ENCODE assay signal across 19 cellular contexts in the genomic region with DNA sequence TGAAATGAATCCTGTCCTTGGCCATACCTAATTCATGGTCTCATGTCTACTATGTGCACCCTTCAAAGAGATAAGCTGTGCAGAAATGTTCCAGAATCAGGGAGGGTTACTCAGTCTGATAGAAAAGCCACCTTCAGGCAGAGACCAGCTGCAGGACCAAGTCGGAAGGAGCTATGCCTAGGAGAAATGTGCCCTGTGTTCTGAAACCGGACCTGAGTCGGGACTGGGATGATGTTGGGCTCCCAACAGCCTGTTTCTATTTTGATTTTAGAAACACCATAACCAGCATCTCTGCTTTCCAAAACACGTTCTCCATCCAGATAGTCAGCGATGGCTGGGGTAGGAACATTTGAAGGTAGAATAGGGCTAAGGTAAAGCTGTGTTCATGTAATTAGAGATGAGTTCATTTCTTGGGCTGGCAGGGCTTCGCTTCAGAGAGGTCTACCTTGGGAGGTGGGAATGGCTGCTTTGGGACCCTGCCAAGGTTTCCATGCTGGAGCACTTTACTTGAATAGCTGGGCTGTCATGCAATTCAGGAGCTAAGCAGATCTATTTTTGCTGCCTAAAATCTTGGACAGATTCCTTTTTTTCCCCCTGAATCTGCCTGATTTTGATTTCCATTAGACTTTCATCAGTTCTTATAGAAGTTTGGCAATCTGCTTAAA. TPM values are rescaled to one million over a fixed set of nuclear protein-coding genes. Genes with fewer than 3 reads are reported as not detected.
A peak's percentile ranks its signal among the peaks of the same experiment; 100 is the strongest.
DNase-seq lines count a peak whose midpoint lies in the region; ATAC-seq and TF ChIP-seq lines count a peak whose summit lies in the region.
"Had no signal": no experiment of that assay in that cellular context is flagged by ENCODE, and none has a peak within 500 bp of the region (broad histone marks: within the 10 kb centered on the region; RNA-seq: fewer than 3 reads in every experiment).

No MANE protein-coding gene starts in this region.

- CTCF ChIA-PET in WTC11 (lab: Charles Lee): interaction anchor here (1.0 to 6.1 kb wide), 5 partner anchors 19 to 356 kb away, joined by 3 to 40 read pairs (median 3); no protein-coding TSS in a partner anchor

- H3K27me3 Mint-ChIP-seq in WTC11 (ENCODE audit: low read depth): no peaks in the 10 kb centered on the region; the same call in 1 of the 2 replicates
- H3K27me3 Mint-ChIP-seq in nephron (ENCODE audit: low read depth): peaks cover 31% of the 10 kb centered on the region
- peaks cover 36% of the 10 kb centered on the region for H3K27me3 Mint-ChIP-seq in osteocyte (ENCODE audit: unreplicated experiment)

- H3K36me3 Mint-ChIP-seq in WTC11 (peaks cover 23% of the 10 kb centered on the region), nephron (ENCODE audit: low read depth) (no peaks in the 10 kb centered on the region), osteocyte (ENCODE audit: unreplicated experiment) (no peaks in the 10 kb centered on the region)

- ATAC-seq in WTC11: no peak
- no peak for ATAC-seq in HG03039 (IDR thresholded peaks at IDR 0.05; ENCODE audit: unreplicated experiment)
- ATAC-seq in HG03460 (IDR thresholded peaks at IDR 0.05; ENCODE audit: unreplicated experiment): no peak

- H3K4me3 Mint-ChIP-seq in WTC11 (peak overlapping the region; percentile 90), nephron (peak overlapping the region; percentile 55 to 94 (median 56)), osteocyte (ENCODE audit: unreplicated experiment) (no peak overlapping the region)

- peak overlapping the region; percentile 66 for H3K27ac Mint-ChIP-seq in WTC11
- H3K27ac Mint-ChIP-seq in nephron: peak overlapping the region in 2 of 3 experiments; percentile 6 to 22
- H3K27ac Mint-ChIP-seq in osteocyte (ENCODE audit: unreplicated experiment): no peak overlapping the region

- POLR2A ChIA-PET in WTC11 (lab: Charles Lee): no interaction called here

- no peaks in the 10 kb centered on the region for H3K9me3 Mint-ChIP-seq in WTC11
- H3K9me3 Mint-ChIP-seq in nephron: no peaks in the 10 kb centered on the region
- H3K9me3 Mint-ChIP-seq in osteocyte (ENCODE audit: unreplicated experiment): no peaks in the 10 kb centered on the region

- DNase-seq in DMS79 (lab: John Stamatoyannopoulos, UW): peak; percentile 9
- peak; percentile 88 for DNase-seq in NCI-H1105 treated with DMSO at 0.1 percent for 48 hours (lab: John Stamatoyannopoulos, UW)
- no peak for DNase-seq in WTC11 (ENCODE audit: low spot score)
- no peak for DNase-seq in stimulated activated naive CD4-positive, alpha-beta T cell (lab: John Stamatoyannopoulos, UW)
- DNase-seq in osteocyte (ENCODE audit: extremely low spot score, unreplicated experiment): no peak
- DNase-seq: activated CD4-positive, alpha-beta T cell treated with anti-CD3 and anti-CD28 coated beads, Interleukin-2, amount 50 U/mL, for 48 hours; activated gamma-delta T cell; brain microvascular endothelial cell; colonic mucosa; GF-D8; Karpas-422; kidney; NCI-H2081 treated with DMSO at 0.1 percent for 48 hours; NCI-H774 had no signal

- no peak for TF ChIP-seq CTCF in WTC11 (IDR thresholded peaks at IDR 0.05)
- no peak for TF ChIP-seq CTCF in nephron (IDR thresholded peaks at IDR 0.05; ENCODE audit: unreplicated experiment in 3 of 3)
- TF ChIP-seq CTCF in osteocyte (IDR thresholded peaks at IDR 0.05): no peak

- H3K4me1 Mint-ChIP-seq in WTC11: peaks cover 69% of the 10 kb centered on the region
- peaks cover 14% of the 10 kb centered on the region for H3K4me1 Mint-ChIP-seq in nephron
- H3K4me1 Mint-ChIP-seq in osteocyte (ENCODE audit: unreplicated experiment): peaks cover 6% of the 10 kb centered on the region

TF ChIP-seq in WTC11, 78 proteins besides CTCF, POLR2A, EP300 and RAD21 (continues in another document):
- TF ChIP-seq, protein P1, sequence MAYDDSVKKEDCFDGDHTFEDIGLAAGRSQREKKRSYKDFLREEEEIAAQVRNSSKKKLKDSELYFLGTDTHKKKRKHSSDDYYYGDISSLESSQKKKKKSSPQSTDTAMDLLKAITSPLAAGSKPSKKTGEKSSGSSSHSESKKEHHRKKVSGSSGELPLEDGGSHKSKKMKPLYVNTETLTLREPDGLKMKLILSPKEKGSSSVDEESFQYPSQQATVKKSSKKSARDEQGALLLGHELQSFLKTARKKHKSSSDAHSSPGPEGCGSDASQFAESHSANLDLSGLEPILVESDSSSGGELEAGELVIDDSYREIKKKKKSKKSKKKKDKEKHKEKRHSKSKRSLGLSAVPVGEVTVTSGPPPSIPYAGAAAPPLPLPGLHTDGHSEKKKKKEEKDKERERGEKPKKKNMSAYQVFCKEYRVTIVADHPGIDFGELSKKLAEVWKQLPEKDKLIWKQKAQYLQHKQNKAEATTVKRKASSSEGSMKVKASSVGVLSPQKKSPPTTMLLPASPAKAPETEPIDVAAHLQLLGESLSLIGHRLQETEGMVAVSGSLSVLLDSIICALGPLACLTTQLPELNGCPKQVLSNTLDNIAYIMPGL (CRISPR knock-in tag; IDR thresholded peaks at IDR 0.05): no peak
- TF ChIP-seq ESRRA (CRISPR knock-in tag; IDR thresholded peaks at IDR 0.05; ENCODE audit: borderline replicate concordance): no peak
- TF ChIP-seq, protein P2, sequence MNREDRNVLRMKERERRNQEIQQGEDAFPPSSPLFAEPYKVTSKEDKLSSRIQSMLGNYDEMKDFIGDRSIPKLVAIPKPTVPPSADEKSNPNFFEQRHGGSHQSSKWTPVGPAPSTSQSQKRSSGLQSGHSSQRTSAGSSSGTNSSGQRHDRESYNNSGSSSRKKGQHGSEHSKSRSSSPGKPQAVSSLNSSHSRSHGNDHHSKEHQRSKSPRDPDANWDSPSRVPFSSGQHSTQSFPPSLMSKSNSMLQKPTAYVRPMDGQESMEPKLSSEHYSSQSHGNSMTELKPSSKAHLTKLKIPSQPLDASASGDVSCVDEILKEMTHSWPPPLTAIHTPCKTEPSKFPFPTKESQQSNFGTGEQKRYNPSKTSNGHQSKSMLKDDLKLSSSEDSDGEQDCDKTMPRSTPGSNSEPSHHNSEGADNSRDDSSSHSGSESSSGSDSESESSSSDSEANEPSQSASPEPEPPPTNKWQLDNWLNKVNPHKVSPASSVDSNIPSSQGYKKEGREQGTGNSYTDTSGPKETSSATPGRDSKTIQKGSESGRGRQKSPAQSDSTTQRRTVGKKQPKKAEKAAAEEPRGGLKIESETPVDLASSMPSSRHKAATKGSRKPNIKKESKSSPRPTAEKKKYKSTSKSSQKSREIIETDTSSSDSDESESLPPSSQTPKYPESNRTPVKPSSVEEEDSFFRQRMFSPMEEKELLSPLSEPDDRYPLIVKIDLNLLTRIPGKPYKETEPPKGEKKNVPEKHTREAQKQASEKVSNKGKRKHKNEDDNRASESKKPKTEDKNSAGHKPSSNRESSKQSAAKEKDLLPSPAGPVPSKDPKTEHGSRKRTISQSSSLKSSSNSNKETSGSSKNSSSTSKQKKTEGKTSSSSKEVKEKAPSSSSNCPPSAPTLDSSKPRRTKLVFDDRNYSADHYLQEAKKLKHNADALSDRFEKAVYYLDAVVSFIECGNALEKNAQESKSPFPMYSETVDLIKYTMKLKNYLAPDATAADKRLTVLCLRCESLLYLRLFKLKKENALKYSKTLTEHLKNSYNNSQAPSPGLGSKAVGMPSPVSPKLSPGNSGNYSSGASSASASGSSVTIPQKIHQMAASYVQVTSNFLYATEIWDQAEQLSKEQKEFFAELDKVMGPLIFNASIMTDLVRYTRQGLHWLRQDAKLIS (CRISPR knock-in tag; IDR thresholded peaks at IDR 0.05; ENCODE audit: borderline replicate concordance): no peak
- TF ChIP-seq NFE2L1 (CRISPR knock-in tag; IDR thresholded peaks at IDR 0.05): no peak
- TF ChIP-seq, protein P3, sequence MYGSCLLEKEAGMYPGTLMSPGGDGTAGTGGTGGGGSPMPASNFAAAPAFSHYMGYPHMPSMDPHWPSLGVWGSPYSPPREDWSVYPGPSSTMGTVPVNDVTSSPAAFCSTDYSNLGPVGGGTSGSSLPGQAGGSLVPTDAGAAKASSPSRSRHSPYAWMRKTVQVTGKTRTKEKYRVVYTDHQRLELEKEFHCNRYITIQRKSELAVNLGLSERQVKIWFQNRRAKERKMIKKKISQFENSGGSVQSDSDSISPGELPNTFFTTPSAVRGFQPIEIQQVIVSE (CRISPR knock-in tag; IDR thresholded peaks at IDR 0.05; ENCODE audit: borderline replicate concordance): no peak
- TF ChIP-seq, protein P4, sequence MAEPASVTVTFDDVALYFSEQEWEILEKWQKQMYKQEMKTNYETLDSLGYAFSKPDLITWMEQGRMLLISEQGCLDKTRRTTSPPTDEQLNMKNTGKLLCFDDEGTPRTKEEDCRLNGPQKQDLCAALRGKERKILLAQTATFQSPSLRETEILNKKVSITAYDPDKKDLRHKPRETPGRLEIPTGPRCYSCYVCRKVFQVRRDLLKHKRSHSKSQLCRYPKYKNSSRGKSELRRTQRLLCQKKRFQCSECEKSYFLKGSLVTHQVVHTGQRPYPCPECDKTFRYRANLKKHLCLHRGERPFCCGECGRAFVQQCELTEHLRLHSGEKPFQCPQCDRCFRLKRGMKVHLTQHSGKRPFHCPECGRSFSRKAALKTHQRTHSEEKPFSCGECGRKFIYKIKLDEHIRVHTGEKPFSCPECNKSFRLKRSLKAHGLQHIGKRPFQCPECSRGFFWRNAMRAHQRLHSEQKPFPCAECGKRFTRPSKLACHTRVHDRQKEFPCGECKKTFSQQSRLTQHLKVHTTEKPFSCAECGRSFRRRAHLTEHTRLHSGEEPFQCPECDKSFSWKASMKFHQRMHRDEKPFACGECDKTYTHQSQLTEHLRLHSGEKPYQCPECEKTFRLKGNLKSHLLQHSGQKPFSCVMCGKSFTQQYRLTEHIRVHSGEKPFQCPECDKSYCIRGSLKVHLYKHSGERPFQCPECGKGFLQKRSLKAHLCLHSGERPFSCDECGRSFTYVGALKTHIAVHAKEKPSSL (CRISPR knock-in tag; conservative IDR thresholded peaks at IDR 0.05): no peak
- TF ChIP-seq, protein P5, sequence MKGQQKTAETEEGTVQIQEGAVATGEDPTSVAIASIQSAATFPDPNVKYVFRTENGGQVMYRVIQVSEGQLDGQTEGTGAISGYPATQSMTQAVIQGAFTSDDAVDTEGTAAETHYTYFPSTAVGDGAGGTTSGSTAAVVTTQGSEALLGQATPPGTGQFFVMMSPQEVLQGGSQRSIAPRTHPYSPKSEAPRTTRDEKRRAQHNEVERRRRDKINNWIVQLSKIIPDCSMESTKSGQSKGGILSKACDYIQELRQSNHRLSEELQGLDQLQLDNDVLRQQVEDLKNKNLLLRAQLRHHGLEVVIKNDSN (CRISPR knock-in tag; IDR thresholded peaks at IDR 0.05): no peak
- no peak for TF ChIP-seq ZNF317 (CRISPR knock-in tag; IDR thresholded peaks at IDR 0.05; ENCODE audit: borderline replicate concordance, low read depth)

RNA-seq across cellular contexts. Expression of a gene that starts 2.8 kb away (rescaled TPM):
- total RNA-seq in WTC11 (2021) (142 to 165 TPM (median 154 TPM) in 3 replicates), osteocyte (not detected in 2 replicates)
- total RNA-seq: renal cortical epithelial cell; T-helper 2 cell treated with Interferon-gamma antibody and Interleukin-4, amounts not matched to agents 100 ng/mL and 5 ng/mL, for 36 hours had no signal

Comparison
In these comparisons a context has a peak if more than half of its experiments do, and no peak if none do; other contexts are left out.
1. DNase-seq: peak in DMS79 (single experiment) and NCI-H1105 treated with DMSO at 0.1 percent for 48 hours (single experiment); none in WTC11 (single experiment), stimulated activated naive CD4-positive, alpha-beta T cell (0 of 6) and osteocyte (single experiment).
2. RNA of a gene that starts 2.8 kb away (total RNA-seq): 142 to 165 TPM in WTC11; not detected in osteocyte; every median in the first group is over 100 times any median in the second.